Comparison of ENCODE assay signal across 1 cellular context in genomic region chr17:75078097-75079022, GRCh38.
A peak's percentile ranks its signal among the peaks of the same experiment; 100 is the strongest.
TF ChIP-seq lines count a peak whose summit lies in the region.

No MANE protein-coding gene starts in this region.

TF ChIP-seq in GM12878, 131 proteins besides CTCF, POLR2A, EP300 and RAD21:
- TF ChIP-seq ATF3 (IDR thresholded peaks at IDR 0.05; ENCODE audit: borderline replicate concordance, extremely low read depth, low read depth, low read length) = no peak
- TF ChIP-seq ZNF687 (IDR thresholded peaks at IDR 0.05) = peak; percentile 20; the same call in 1 of the 2 replicates
- TF ChIP-seq RELB (IDR thresholded peaks at IDR 0.05; ENCODE audit: low read depth) = peak; percentile 98
- 0 out of 2 replicates have a peak, but pooled peaks have one; percentile 4 for TF ChIP-seq STAT3 (IDR thresholded peaks at IDR 0.05; ENCODE audit: low read depth, low read length)
- no peak for TF ChIP-seq ETV6 (conservative IDR thresholded peaks at IDR 0.05 in 1 of 2, IDR thresholded peaks at IDR 0.05 in 1 of 2; ENCODE audit: borderline replicate concordance in 1 of 2, low read depth in 1 of 2)
- peak; percentile 100 for TF ChIP-seq IKZF1 (conservative IDR thresholded peaks at IDR 0.05)
- 0 out of 2 replicates have a peak, but pooled peaks have one; percentile 11 for TF ChIP-seq NKRF (conservative IDR thresholded peaks at IDR 0.05)
- TF ChIP-seq IKZF2 (IDR thresholded peaks at IDR 0.05) = peak; percentile 100
- TF ChIP-seq SPI1 (IDR thresholded peaks at IDR 0.05; ENCODE audit: borderline replicate concordance, insufficient read depth, low read depth, low read length) = peak; percentile 92
- peak; percentile 12; the same call in 1 of the 2 replicates for TF ChIP-seq CBFB (IDR thresholded peaks at IDR 0.05; ENCODE audit: low read depth)
- TF ChIP-seq RAD51 (IDR thresholded peaks at IDR 0.05) = 0 out of 2 replicates have a peak, but pooled peaks have one; percentile 16
- TF ChIP-seq MEF2B (IDR thresholded peaks at IDR 0.05; ENCODE audit: partially characterized antibody, poor library complexity, severe bottlenecking) = peak; percentile 91
- TF ChIP-seq ZSCAN29 (IDR thresholded peaks at IDR 0.05) = no peak
- TF ChIP-seq ZNF384 (IDR thresholded peaks at IDR 0.05; ENCODE audit: borderline replicate concordance, low read depth, low read length) = peak; percentile 81
- TF ChIP-seq TCF12 (IDR thresholded peaks at IDR 0.05; ENCODE audit: low read depth, low read length) = 0 out of 2 replicates have a peak, but pooled peaks have one; percentile 2
- TF ChIP-seq DPF2 (IDR thresholded peaks at IDR 0.05) = peak; percentile 71
- TF ChIP-seq ATF7 (IDR thresholded peaks at IDR 0.05; ENCODE audit: low read depth) = 0 out of 2 replicates have a peak, but pooled peaks have one; percentile 24
- TF ChIP-seq EGR1 (IDR thresholded peaks at IDR 0.05; ENCODE audit: borderline replicate concordance in 1 of 2, low read depth in 2 of 2, low read length in 2 of 2) = 0 out of 3 replicates have a peak, but pooled peaks of 1 of the 2 experiments have one; percentile 22
- TF ChIP-seq MAX (IDR thresholded peaks at IDR 0.05; ENCODE audit: low read depth, low read length) = no peak
- no peak for TF ChIP-seq RBBP5 (conservative IDR thresholded peaks at IDR 0.05)
- TF ChIP-seq MTA3 (IDR thresholded peaks at IDR 0.05; ENCODE audit: borderline replicate concordance, low read length) = peak; percentile 11; the same call in 1 of the 2 replicates
- 0 out of 2 replicates have a peak, but pooled peaks have one; percentile 12 for TF ChIP-seq BCL11A (IDR thresholded peaks at IDR 0.05; ENCODE audit: low read depth, low read length)
- TF ChIP-seq BHLHE40 (IDR thresholded peaks at IDR 0.05; ENCODE audit: borderline replicate concordance in 1 of 2, low read depth in 2 of 2, low read length in 1 of 2) = peak; percentile 11 to 16; a peak in 1 of 4 replicates
- TF ChIP-seq CHD2 (IDR thresholded peaks at IDR 0.05; ENCODE audit: borderline replicate concordance, low read depth, low read length) = 0 out of 2 replicates have a peak, but pooled peaks have one; percentile 20
- no peak for TF ChIP-seq CREM (IDR thresholded peaks at IDR 0.05; ENCODE audit: low read depth)
- TF ChIP-seq GATAD2B (conservative IDR thresholded peaks at IDR 0.05; ENCODE audit: low read depth) = peak; percentile 72
- TF ChIP-seq HDGF (IDR thresholded peaks at IDR 0.05) = peak; percentile 44; the same call in 1 of the 2 replicates
- peak; percentile 16 for TF ChIP-seq SKIL (IDR thresholded peaks at IDR 0.05; ENCODE audit: low read depth, poor library complexity, severe bottlenecking)
- TF ChIP-seq SMAD1 (IDR thresholded peaks at IDR 0.05; ENCODE audit: low read depth, partially characterized antibody) = peak; percentile 16
- 0 out of 2 replicates have a peak, but pooled peaks have one; percentile 57 for TF ChIP-seq SMARCA5 (IDR thresholded peaks at IDR 0.05)
- no peak for TF ChIP-seq ZBTB11 (CRISPR knock-in tag; IDR thresholded peaks at IDR 0.05)
- no peak for TF ChIP-seq JUNB (IDR thresholded peaks at IDR 0.05)
- TF ChIP-seq YBX1 (IDR thresholded peaks at IDR 0.05) = no peak
- no peak for TF ChIP-seq HSF1 (IDR thresholded peaks at IDR 0.05; ENCODE audit: low read depth, low read length)
- 0 out of 2 replicates have a peak, but pooled peaks have one; percentile 6 for TF ChIP-seq REST (IDR thresholded peaks at IDR 0.05; ENCODE audit: low read depth, low read length)
- TF ChIP-seq NR2F1 (conservative IDR thresholded peaks at IDR 0.05) = 0 out of 2 replicates have a peak, but pooled peaks have one; percentile 22
- peak; percentile 75; the same call in 1 of the 2 replicates for TF ChIP-seq MTA2 (IDR thresholded peaks at IDR 0.05; ENCODE audit: low read depth)
